ENCODE assay signal across 9 cellular contexts in the genomic region with DNA sequence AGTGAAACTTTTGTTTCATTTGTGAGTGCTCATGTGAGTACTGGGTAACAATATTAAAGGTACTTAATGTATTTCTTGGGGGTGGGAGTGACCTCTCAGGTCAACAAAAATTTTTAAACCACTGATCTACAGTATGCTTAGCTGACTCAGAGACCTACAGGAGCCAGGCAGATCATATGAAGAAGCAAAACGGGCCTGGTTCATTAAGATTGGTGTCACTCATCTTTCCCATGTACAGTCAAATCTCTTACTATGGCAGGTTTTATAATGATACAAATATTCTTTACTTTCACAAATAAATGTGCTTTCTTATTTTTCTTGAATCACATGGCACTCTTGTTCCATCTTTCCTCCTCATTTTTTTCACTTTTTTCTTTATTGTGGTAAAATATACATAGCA. TPM values are rescaled to one million over a fixed set of nuclear protein-coding genes. Genes with fewer than 3 reads are reported as not detected.
A peak's percentile ranks its signal among the peaks of the same experiment; 100 is the strongest.
DNase-seq lines count a peak whose midpoint lies in the region; ATAC-seq and TF ChIP-seq lines count a peak whose summit lies in the region.
"Had no signal": no experiment of that assay in that cellular context is flagged by ENCODE, and none has a peak within 500 bp of the region (broad histone marks: within the 10 kb centered on the region; RNA-seq: fewer than 3 reads in every experiment).

No MANE protein-coding gene starts in this region.

- 84% methylated on average over 1 of the region's 1 CpG for WGBS in hepatocyte (ENCODE audit: low lambda C conversion rate, missing lambda C conversion rate)
- 73 to 79% methylated on average over 1 of the region's 1 CpG for whole genome bisulfite sequencing in tibial nerve, 2 donors

- H3K4me2 ChIP-seq in hepatocyte, result no peak overlapping the region

- H3K4me3 ChIP-seq in hepatocyte (no peak overlapping the region), tibial nerve (no peak overlapping the region)

- H3K27ac ChIP-seq in hepatocyte, result peak overlapping the region; percentile 72
- peak overlapping the region in 3 of 4 donors; percentile 60 to 69 (median 66) for H3K27ac ChIP-seq in tibial nerve

- H3K9me3 ChIP-seq in T-helper 17 cell (ENCODE audit: control insufficient read depth, low read length, poor library complexity, severe bottlenecking), result no peaks in the 10 kb centered on the region
- H3K9me3 ChIP-seq in hepatocyte (ENCODE audit: low read depth), result no peaks in the 10 kb centered on the region
- H3K9me3 ChIP-seq in tibial nerve, result no peaks in the 10 kb centered on the region

- H3K4me1 ChIP-seq in hepatocyte (ENCODE audit: insufficient read depth) (peaks cover 10% of the 10 kb centered on the region), tibial nerve (peaks cover 0 to 40% (median 18%) of the 10 kb centered on the region in 4 donors)

- ATAC-seq in T-helper 17 cell, result no peak
- ATAC-seq in HG02870 (IDR thresholded peaks at IDR 0.05; ENCODE audit: unreplicated experiment), result no peak

- TF ChIP-seq CTCF in hepatocyte (IDR thresholded peaks at IDR 0.05; ENCODE audit: poor library complexity) (no peak), tibial nerve (IDR thresholded peaks at IDR 0.05) (no peak), GM20000 (IDR thresholded peaks at IDR 0.05; ENCODE audit: extremely low read depth, missing control alignments) (no peak)

- H3K9me2 ChIP-seq in hepatocyte (replicated peaks; ENCODE audit: insufficient read depth), result no peaks in the 10 kb centered on the region

- H3K27ac Mint-ChIP-seq in activated naive CD4-positive, alpha-beta T cell treated with anti-CD3 and anti-CD28 coated beads, Interleukin-2, amount 10 ng/mL, durations not matched to agents 7 days and 5 days, result peak overlapping the region; percentile 91
- H3K27ac Mint-ChIP-seq in T-helper 17 cell, result peak overlapping the region; percentile 94

- H3K36me3 ChIP-seq in hepatocyte (replicated peaks; ENCODE audit: insufficient read depth, low read depth) (no peaks in the 10 kb centered on the region), tibial nerve (no peaks in the 10 kb centered on the region)

- CTCF ChIA-PET in activated naive CD4-positive, alpha-beta T cell treated with anti-CD3 and anti-CD28 coated beads, Interleukin-2, amount 10 ng/mL, durations not matched to agents 7 days and 5 days (lab: Charles Lee), result interaction anchor here (1.0 to 1.9 kb wide), 4 partner anchors 9 to 28 kb away, joined by 5 to 20 read pairs (median 9); no protein-coding TSS in a partner anchor

- TF ChIP-seq POLR2A in tibial nerve (IDR thresholded peaks at IDR 0.05), result no peak

- H3K79me2 ChIP-seq in hepatocyte, result no peaks in the 10 kb centered on the region

- H3K27me3 ChIP-seq in hepatocyte (no peaks in the 10 kb centered on the region), tibial nerve (no peaks in the 10 kb centered on the region)

- no peak for DNase-seq in activated naive CD4-positive, alpha-beta T cell treated with anti-CD3 and anti-CD28 coated beads, Interleukin-2, amount 10 ng/mL, durations not matched to agents 7 days and 5 days
- no peak for DNase-seq in activated naive CD4-positive, alpha-beta T cell (lab: John Stamatoyannopoulos, UW)
- DNase-seq in T-helper 17 cell, result no peak
- no peak for DNase-seq in hepatocyte (ENCODE audit: low spot score)
- DNase-seq in tibial nerve (ENCODE audit: low spot score in 2 of 2), result no peak
- DNase-seq in cortex of kidney (lab: John Stamatoyannopoulos, UW), result no peak
- DNase-seq in GM20000 (ENCODE audit: low spot score), result no peak
- DNase-seq: NCI-H1930 had no signal

- no peaks in the 10 kb centered on the region for H4K20me1 ChIP-seq in hepatocyte (ENCODE audit: insufficient read depth, poor library complexity, severe bottlenecking)

- H3K4me1 Mint-ChIP-seq in activated naive CD4-positive, alpha-beta T cell treated with anti-CD3 and anti-CD28 coated beads, Interleukin-2, amount 10 ng/mL, durations not matched to agents 7 days and 5 days, result peaks cover 77% of the 10 kb centered on the region
- H3K4me1 Mint-ChIP-seq in T-helper 17 cell, result peaks cover 38% of the 10 kb centered on the region

- no peak overlapping the region for H2AFZ ChIP-seq in hepatocyte

- no peaks in the 10 kb centered on the region for H3K27me3 Mint-ChIP-seq in activated naive CD4-positive, alpha-beta T cell treated with anti-CD3 and anti-CD28 coated beads, Interleukin-2, amount 10 ng/mL, durations not matched to agents 7 days and 5 days
- no peaks in the 10 kb centered on the region for H3K27me3 Mint-ChIP-seq in T-helper 17 cell

- H3K36me3 Mint-ChIP-seq in activated naive CD4-positive, alpha-beta T cell treated with anti-CD3 and anti-CD28 coated beads, Interleukin-2, amount 10 ng/mL, durations not matched to agents 7 days and 5 days, result peaks cover 5% of the 10 kb centered on the region
- no peaks in the 10 kb centered on the region for H3K36me3 Mint-ChIP-seq in T-helper 17 cell (ENCODE audit: low read depth)

- H3K4me3 Mint-ChIP-seq in activated naive CD4-positive, alpha-beta T cell treated with anti-CD3 and anti-CD28 coated beads, Interleukin-2, amount 10 ng/mL, durations not matched to agents 7 days and 5 days, result no peak overlapping the region
- H3K4me3 Mint-ChIP-seq in T-helper 17 cell, result no peak overlapping the region

- peaks cover 3% of the 10 kb centered on the region for H3K9me3 Mint-ChIP-seq in activated naive CD4-positive, alpha-beta T cell treated with anti-CD3 and anti-CD28 coated beads, Interleukin-2, amount 10 ng/mL, durations not matched to agents 7 days and 5 days

- TF ChIP-seq EP300 in tibial nerve (IDR thresholded peaks at IDR 0.05), result no peak

RNA-seq across cellular contexts. Expression of a gene that starts 7.7 kb away (rescaled TPM):
- 1,000 to 10,000 TPM; 1,429 to 1,736 TPM for total RNA-seq in T-helper 17 cell
- total RNA-seq in hepatocyte, result 2,904 and 3,356 TPM in 2 replicates
- 2,879 and 3,340 TPM in 2 replicates for polyA plus RNA-seq in hepatocyte
- 1,000 to 10,000 TPM; 5,005 to 6,715 (median 5,816) TPM for total RNA-seq in tibial nerve

RNA-seq across cellular contexts. Expression of a gene that starts 16.9 kb away (rescaled TPM):
- total RNA-seq in T-helper 17 cell, result 10 to 100 TPM; 60.5 to 93.7 TPM
- total RNA-seq in hepatocyte, result 2.2 and 4.1 TPM in 2 replicates
- 1.6 and 2.9 TPM in 2 replicates for polyA plus RNA-seq in hepatocyte
- 1 to 10 TPM in 2 of 4 donors, under 1 TPM in 1, not detected in 1; 0.98 to 6.3 (median 1.7) TPM for total RNA-seq in tibial nerve

Comparison
In these comparisons a context has a peak if more than half of its experiments do, and no peak if none do; other contexts are left out.
1. RNA of a gene that starts 16.9 kb away (total RNA-seq): 60.5 to 93.7 TPM in T-helper 17 cell; 2.2 to 4.1 TPM in hepatocyte and 0.98 to 6.3 TPM in tibial nerve; every median in the first group is over 4 times any median in the second.